Comparison of ENCODE assay signal across 8 cellular contexts in the genomic region with DNA sequence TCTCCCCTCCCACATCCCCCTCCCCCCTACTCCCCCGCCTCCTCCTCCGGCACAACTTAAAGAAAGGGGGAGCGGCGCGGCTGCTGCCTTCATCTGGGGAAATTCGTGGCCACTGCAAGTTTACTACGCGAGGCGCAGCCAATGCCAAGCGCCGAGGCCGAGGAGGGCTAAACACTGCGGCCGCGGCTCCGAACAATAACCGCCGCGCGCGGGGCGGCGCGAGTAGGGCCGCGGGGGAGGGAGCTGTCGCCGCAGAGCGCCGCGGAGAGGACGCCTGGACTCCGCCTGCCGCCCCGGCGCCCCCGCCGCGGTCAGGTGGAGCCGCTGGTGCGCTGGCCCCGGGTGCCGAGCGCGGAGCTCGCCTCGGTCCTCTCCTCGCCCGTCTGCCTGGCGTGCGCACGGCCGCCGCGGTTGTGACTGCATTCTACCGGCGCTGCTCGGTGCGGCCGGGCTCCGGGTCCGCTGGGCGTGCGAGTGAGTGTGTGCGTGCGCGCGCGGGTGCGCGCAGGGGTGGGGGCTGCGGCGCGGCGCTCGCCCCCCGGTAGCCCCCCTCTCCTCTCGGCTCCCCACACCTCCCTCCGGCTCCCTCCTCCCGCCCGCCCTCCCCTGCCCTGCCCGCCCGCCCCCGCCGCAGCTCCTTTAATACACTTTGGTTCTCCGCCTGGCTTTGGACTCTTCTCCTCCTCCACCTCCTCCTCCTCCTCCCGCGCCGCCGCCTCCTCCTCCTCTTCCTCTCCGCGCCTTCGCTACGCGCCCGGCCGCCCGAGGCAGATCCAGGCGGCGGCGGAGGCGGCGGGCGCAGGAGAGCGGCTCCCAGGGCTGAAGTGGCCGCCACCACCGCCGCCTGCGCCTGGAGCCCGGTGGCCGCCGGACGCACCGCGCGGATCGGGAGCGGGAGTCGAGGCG. TPM values are rescaled to one million over a fixed set of nuclear protein-coding genes. Genes with fewer than 3 reads are reported as not detected.
DNase-seq lines count a peak whose midpoint lies in the region; ATAC-seq and TF ChIP-seq lines count a peak whose summit lies in the region.

Gene ZIC2 (plus strand): TSS at position 670 of the 906 bp plus-strand sequence. CDS start 281 bp downstream, outside the sequence.

- peak within 1 kb of the TSS; percentile 70 for H3K4me3 ChIP-seq in psoas muscle

- H3K27ac ChIP-seq in psoas muscle, result no peak within 1 kb of the TSS

- DNase-seq in NCI-H82 (lab: John Stamatoyannopoulos, UW) (peak; percentile 80), NCI-H82 treated with DMSO at 0.1 percent for 48 hours (lab: John Stamatoyannopoulos, UW; ENCODE audit: unreplicated experiment) (no peak), NCI-H146 treated with DMSO at 0.1 percent for 48 hours (lab: John Stamatoyannopoulos, UW; ENCODE audit: unreplicated experiment) (peak; percentile 84), glutamatergic neuron (peak; percentile 69), psoas muscle (no peak), globus pallidus (ENCODE audit: low spot score) (no peak)
- no peak for DNase-seq in activated CD8-positive, alpha-beta T cell treated with anti-CD3 and anti-CD28 coated beads for 36 hours

- H3K9me3 ChIP-seq in psoas muscle, result no peaks in the 10 kb centered on the region

- TF ChIP-seq CTCF in activated CD8-positive, alpha-beta T cell treated with anti-CD3 and anti-CD28 coated beads for 36 hours (IDR thresholded peaks at IDR 0.05), result no peak
- TF ChIP-seq CTCF in glutamatergic neuron (IDR thresholded peaks at IDR 0.05; ENCODE audit: partially characterized antibody, unreplicated experiment) (no peak), psoas muscle (IDR thresholded peaks at IDR 0.05) (no peak)

- peak within 1 kb of the TSS; percentile 38 for H3K4me3 Mint-ChIP-seq in activated CD8-positive, alpha-beta T cell treated with anti-CD3 and anti-CD28 coated beads for 36 hours
- peak within 1 kb of the TSS; percentile 93 for H3K4me3 Mint-ChIP-seq in glutamatergic neuron (ENCODE audit: unreplicated experiment)

- CTCF ChIA-PET in activated CD8-positive, alpha-beta T cell treated with anti-CD3 and anti-CD28 coated beads for 36 hours (lab: Charles Lee), result interaction anchor here (0.7 to 1.5 kb wide), 3 partner anchors 11 to 325 kb away, joined by 3 to 4 read pairs (median 4); no protein-coding TSS in a partner anchor

- H3K27ac Mint-ChIP-seq in activated CD8-positive, alpha-beta T cell treated with anti-CD3 and anti-CD28 coated beads for 36 hours, result no peak within 1 kb of the TSS
- peak within 1 kb of the TSS; percentile 75 for H3K27ac Mint-ChIP-seq in glutamatergic neuron (ENCODE audit: unreplicated experiment)

- POLR2A ChIA-PET in activated CD8-positive, alpha-beta T cell treated with anti-CD3 and anti-CD28 coated beads for 36 hours (lab: Charles Lee), result interaction anchor here (0.8 kb wide), 1 partner anchor 93 kb away, joined by 3 read pairs; no protein-coding TSS in a partner anchor

- no peaks in the 10 kb centered on the region for H3K36me3 ChIP-seq in psoas muscle (ENCODE audit: insufficient read depth in 1 of 2, low read depth in 1 of 2)

- peak; percentile 17 for ATAC-seq in activated CD8-positive, alpha-beta T cell treated with anti-CD3 and anti-CD28 coated beads for 36 hours
- peak in 3 of 4 donors; percentile 33 to 48 (median 44) for ATAC-seq in psoas muscle
- ATAC-seq in GM19324 (IDR thresholded peaks at IDR 0.05; ENCODE audit: low FRiP score, unreplicated experiment), result no peak

- H3K4me1 Mint-ChIP-seq in activated CD8-positive, alpha-beta T cell treated with anti-CD3 and anti-CD28 coated beads for 36 hours (ENCODE audit: low read depth), result peaks cover 27% of the 10 kb centered on the region
- peaks cover 18% of the 10 kb centered on the region for H3K4me1 Mint-ChIP-seq in glutamatergic neuron (ENCODE audit: low read depth, unreplicated experiment)

- H3K36me3 Mint-ChIP-seq in activated CD8-positive, alpha-beta T cell treated with anti-CD3 and anti-CD28 coated beads for 36 hours (ENCODE audit: low read depth), result peaks cover 9% of the 10 kb centered on the region
- H3K36me3 Mint-ChIP-seq in glutamatergic neuron (ENCODE audit: unreplicated experiment), result no peaks in the 10 kb centered on the region

- intact Hi-C loops in activated CD8-positive, alpha-beta T cell treated with anti-CD3 and anti-CD28 coated beads for 36 hours (cut with micrococcal nuclease), result no loop called here
- intact Hi-C loops in psoas muscle (cut with DNase I), result no loop called here

- H3K27me3 ChIP-seq in psoas muscle (ENCODE audit: insufficient read depth in 3 of 3, low read length in 2 of 3), result peaks cover 0 to 98% (median 66%) of the 10 kb centered on the region in 3 donors

- peaks cover 64% of the 10 kb centered on the region for H3K27me3 Mint-ChIP-seq in activated CD8-positive, alpha-beta T cell treated with anti-CD3 and anti-CD28 coated beads for 36 hours
- H3K27me3 Mint-ChIP-seq in glutamatergic neuron (ENCODE audit: unreplicated experiment), result peaks cover 40% of the 10 kb centered on the region

- WGBS in psoas muscle, 3 donors, result 0 to 1% (median 0%) methylated on average over 53 to 116 of the region's 120 CpGs

- H3K9me3 Mint-ChIP-seq in activated CD8-positive, alpha-beta T cell treated with anti-CD3 and anti-CD28 coated beads for 36 hours, result peaks cover 8% of the 10 kb centered on the region
- H3K9me3 Mint-ChIP-seq in glutamatergic neuron (ENCODE audit: unreplicated experiment), result peaks cover 18% of the 10 kb centered on the region

- peaks cover 11% of the 10 kb centered on the region for H3K4me1 ChIP-seq in psoas muscle

RNA-seq across cellular contexts. Expression of gene ZIC2, which starts in this region (rescaled TPM):
- total RNA-seq in activated CD8-positive, alpha-beta T cell treated with anti-CD3 and anti-CD28 coated beads for 36 hours, result not detected
- 21.9 TPM for total RNA-seq in glutamatergic neuron (ENCODE audit: unreplicated experiment)
- total RNA-seq in psoas muscle, result not detected
- polyA plus RNA-seq in psoas muscle, result under 1 TPM in 2 of 3 donors, not detected in 1; 0.01 to 0.06 TPM

Comparison
In these comparisons a context has a peak if more than half of its experiments do, and no peak if none do; other contexts are left out.
1. RNA of gene ZIC2 (total RNA-seq): 21.9 TPM in glutamatergic neuron (single experiment); not detected in activated CD8-positive, alpha-beta T cell treated with anti-CD3 and anti-CD28 coated beads for 36 hours and not detected in psoas muscle; every median in the first group is over 10 times any median in the second.
2. DNase-seq: peak in NCI-H82 (single experiment), NCI-H146 treated with DMSO at 0.1 percent for 48 hours (single experiment) and glutamatergic neuron (single experiment); none in NCI-H82 treated with DMSO at 0.1 percent for 48 hours (single experiment), activated CD8-positive, alpha-beta T cell treated with anti-CD3 and anti-CD28 coated beads for 36 hours (single experiment), psoas muscle (0 of 2) and globus pallidus (single experiment).
3. Peak in ATAC-seq in activated CD8-positive, alpha-beta T cell treated with anti-CD3 and anti-CD28 coated beads for 36 hours; RNA of the gene not detected or under 1 TPM.
4. Peak in ATAC-seq and H3K4me3 ChIP-seq in psoas muscle; RNA of the gene not detected or under 1 TPM.